ENCODE assay signal across 2 cellular contexts in genomic region chr1:211680752-211681327, GRCh38.
TF ChIP-seq lines count a peak whose summit lies in the region.

No MANE protein-coding gene starts in this region.

TF ChIP-seq in Ishikawa, 13 proteins besides CTCF, POLR2A, EP300 and RAD21:
- TF ChIP-seq TAF1 (IDR thresholded peaks at IDR 0.05; ENCODE audit: low read depth): no peak
- no peak for TF ChIP-seq CEBPB (IDR thresholded peaks at IDR 0.05)
- no peak for TF ChIP-seq EGR1 (IDR thresholded peaks at IDR 0.05)
- no peak for TF ChIP-seq MAX (IDR thresholded peaks at IDR 0.05)
- no peak for TF ChIP-seq FOXM1 (IDR thresholded peaks at IDR 0.05; ENCODE audit: borderline replicate concordance, low read depth)
- TF ChIP-seq USF1 (IDR thresholded peaks at IDR 0.05): no peak
- TF ChIP-seq TEAD4 (IDR thresholded peaks at IDR 0.05): no peak
- TF ChIP-seq NFIC (IDR thresholded peaks at IDR 0.05): no peak
- TF ChIP-seq CREB1 (IDR thresholded peaks at IDR 0.05; ENCODE audit: low read depth): no peak
- TF ChIP-seq YY1 (IDR thresholded peaks at IDR 0.05; ENCODE audit: low read depth): no peak
- TF ChIP-seq ZBTB7A (IDR thresholded peaks at IDR 0.05; ENCODE audit: low read depth): no peak
- TF ChIP-seq TCF12 (IDR thresholded peaks at IDR 0.05; ENCODE audit: low read depth): no peak
- TF ChIP-seq REST (IDR thresholded peaks at IDR 0.05; ENCODE audit: low read depth): no peak
TF ChIP-seq in Ishikawa: peak in this region for 0.

TF ChIP-seq in endothelial cell of umbilical vein, 7 proteins besides CTCF, POLR2A, EP300 and RAD21:
- TF ChIP-seq POLR2AphosphoS5 (IDR thresholded peaks at IDR 0.05; ENCODE audit: insufficient read depth, low read depth, low read length): no peak
- TF ChIP-seq JUN (IDR thresholded peaks at IDR 0.05; ENCODE audit: borderline replicate concordance, insufficient read depth, insufficient read length, low read depth): no peak
- TF ChIP-seq FOS (IDR thresholded peaks at IDR 0.05; ENCODE audit: borderline replicate concordance, insufficient read depth, low read length): no peak
- no peak for TF ChIP-seq GATA2 (IDR thresholded peaks at IDR 0.05; ENCODE audit: insufficient read depth, insufficient read length, low read depth, low read length)
- TF ChIP-seq EZH2 (IDR thresholded peaks at IDR 0.05; ENCODE audit: borderline replicate concordance, low read depth, low read length, severe bottlenecking): no peak
- TF ChIP-seq MYC (IDR thresholded peaks at IDR 0.05; ENCODE audit: low read depth, low read length): no peak
- no peak for TF ChIP-seq MAX (IDR thresholded peaks at IDR 0.05; ENCODE audit: insufficient read depth, insufficient read length)
